Comparison of ENCODE assay signal across 2 cellular contexts in the genomic region with DNA sequence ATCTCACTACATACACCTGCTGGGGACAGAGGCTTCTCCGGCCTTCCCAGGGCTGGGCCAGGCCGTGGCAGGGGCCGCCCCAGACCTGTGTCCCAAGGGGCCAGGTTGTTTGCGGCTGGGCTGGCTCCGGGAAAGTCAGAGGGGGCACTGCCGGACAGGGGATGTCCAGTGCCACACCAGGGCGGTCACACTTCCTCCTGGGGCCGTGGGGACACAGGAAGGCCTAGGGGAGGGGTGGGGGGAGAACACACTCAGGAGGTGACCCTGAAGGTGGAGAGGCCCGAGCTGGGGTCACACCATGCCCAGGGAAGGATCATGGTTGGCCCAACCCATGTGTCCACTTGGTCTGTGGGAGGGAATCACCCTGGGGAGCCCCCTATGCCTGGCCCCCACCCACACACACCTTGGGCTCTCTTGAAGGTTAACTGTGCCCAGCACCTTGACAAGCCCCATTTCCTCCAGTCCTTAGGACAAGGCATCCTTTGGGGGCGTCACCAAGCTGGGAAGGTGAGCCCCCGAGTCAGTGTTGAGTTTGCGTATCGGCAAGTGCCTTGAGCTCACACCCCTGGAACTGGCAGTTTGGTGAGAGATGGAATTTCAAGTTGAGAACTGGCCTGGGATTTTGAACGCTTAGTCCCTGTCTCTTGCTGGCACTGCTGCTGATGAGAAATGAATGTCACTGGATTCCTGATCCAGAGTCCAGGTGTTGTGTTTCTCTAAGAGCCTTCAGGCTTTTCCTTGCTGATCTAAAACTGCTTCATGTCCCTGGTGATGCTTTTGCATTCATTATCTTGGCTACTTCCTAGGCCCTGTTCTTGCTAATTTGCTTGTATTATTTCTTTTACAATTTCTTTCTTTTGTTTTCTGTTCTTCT.
TF ChIP-seq lines count a peak whose summit lies in the region.

No MANE protein-coding gene starts in this region.

TF ChIP-seq in HepG2, 621 proteins besides CTCF, POLR2A, EP300 and RAD21 (continues in another document):
- TF ChIP-seq ZNF501 (CRISPR knock-in tag; IDR thresholded peaks at IDR 0.05): peak; percentile 28; the same call in 1 of the 2 replicates
- 0 out of 2 replicates have a peak, but pooled peaks have one; percentile 11 for TF ChIP-seq ZNF329 (CRISPR knock-in tag; IDR thresholded peaks at IDR 0.05; ENCODE audit: low read depth)
- no peak for TF ChIP-seq GABPA (IDR thresholded peaks at IDR 0.05; ENCODE audit: low read depth, low read length)
- no peak for TF ChIP-seq GABPA (CRISPR knock-in tag; IDR thresholded peaks at IDR 0.05; ENCODE audit: low read depth)
- TF ChIP-seq, protein P1, sequence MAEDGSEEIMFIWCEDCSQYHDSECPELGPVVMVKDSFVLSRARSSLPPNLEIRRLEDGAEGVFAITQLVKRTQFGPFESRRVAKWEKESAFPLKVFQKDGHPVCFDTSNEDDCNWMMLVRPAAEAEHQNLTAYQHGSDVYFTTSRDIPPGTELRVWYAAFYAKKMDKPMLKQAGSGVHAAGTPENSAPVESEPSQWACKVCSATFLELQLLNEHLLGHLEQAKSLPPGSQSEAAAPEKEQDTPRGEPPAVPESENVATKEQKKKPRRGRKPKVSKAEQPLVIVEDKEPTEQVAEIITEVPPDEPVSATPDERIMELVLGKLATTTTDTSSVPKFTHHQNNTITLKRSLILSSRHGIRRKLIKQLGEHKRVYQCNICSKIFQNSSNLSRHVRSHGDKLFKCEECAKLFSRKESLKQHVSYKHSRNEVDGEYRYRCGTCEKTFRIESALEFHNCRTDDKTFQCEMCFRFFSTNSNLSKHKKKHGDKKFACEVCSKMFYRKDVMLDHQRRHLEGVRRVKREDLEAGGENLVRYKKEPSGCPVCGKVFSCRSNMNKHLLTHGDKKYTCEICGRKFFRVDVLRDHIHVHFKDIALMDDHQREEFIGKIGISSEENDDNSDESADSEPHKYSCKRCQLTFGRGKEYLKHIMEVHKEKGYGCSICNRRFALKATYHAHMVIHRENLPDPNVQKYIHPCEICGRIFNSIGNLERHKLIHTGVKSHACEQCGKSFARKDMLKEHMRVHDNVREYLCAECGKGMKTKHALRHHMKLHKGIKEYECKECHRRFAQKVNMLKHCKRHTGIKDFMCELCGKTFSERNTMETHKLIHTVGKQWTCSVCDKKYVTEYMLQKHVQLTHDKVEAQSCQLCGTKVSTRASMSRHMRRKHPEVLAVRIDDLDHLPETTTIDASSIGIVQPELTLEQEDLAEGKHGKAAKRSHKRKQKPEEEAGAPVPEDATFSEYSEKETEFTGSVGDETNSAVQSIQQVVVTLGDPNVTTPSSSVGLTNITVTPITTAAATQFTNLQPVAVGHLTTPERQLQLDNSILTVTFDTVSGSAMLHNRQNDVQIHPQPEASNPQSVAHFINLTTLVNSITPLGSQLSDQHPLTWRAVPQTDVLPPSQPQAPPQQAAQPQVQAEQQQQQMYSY (CRISPR knock-in tag; IDR thresholded peaks at IDR 0.05): peak; percentile 83; the same call in 1 of the 2 replicates
- 0 out of 2 replicates have a peak, but pooled peaks have one; percentile 23 for TF ChIP-seq ZNF607 (CRISPR knock-in tag; IDR thresholded peaks at IDR 0.05; ENCODE audit: borderline replicate concordance)
- TF ChIP-seq, protein P2, sequence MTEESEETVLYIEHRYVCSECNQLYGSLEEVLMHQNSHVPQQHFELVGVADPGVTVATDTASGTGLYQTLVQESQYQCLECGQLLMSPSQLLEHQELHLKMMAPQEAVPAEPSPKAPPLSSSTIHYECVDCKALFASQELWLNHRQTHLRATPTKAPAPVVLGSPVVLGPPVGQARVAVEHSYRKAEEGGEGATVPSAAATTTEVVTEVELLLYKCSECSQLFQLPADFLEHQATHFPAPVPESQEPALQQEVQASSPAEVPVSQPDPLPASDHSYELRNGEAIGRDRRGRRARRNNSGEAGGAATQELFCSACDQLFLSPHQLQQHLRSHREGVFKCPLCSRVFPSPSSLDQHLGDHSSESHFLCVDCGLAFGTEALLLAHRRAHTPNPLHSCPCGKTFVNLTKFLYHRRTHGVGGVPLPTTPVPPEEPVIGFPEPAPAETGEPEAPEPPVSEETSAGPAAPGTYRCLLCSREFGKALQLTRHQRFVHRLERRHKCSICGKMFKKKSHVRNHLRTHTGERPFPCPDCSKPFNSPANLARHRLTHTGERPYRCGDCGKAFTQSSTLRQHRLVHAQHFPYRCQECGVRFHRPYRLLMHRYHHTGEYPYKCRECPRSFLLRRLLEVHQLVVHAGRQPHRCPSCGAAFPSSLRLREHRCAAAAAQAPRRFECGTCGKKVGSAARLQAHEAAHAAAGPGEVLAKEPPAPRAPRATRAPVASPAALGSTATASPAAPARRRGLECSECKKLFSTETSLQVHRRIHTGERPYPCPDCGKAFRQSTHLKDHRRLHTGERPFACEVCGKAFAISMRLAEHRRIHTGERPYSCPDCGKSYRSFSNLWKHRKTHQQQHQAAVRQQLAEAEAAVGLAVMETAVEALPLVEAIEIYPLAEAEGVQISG (CRISPR knock-in tag; IDR thresholded peaks at IDR 0.05): 0 out of 2 replicates have a peak, but pooled peaks have one; percentile 16
- TF ChIP-seq, protein P3, sequence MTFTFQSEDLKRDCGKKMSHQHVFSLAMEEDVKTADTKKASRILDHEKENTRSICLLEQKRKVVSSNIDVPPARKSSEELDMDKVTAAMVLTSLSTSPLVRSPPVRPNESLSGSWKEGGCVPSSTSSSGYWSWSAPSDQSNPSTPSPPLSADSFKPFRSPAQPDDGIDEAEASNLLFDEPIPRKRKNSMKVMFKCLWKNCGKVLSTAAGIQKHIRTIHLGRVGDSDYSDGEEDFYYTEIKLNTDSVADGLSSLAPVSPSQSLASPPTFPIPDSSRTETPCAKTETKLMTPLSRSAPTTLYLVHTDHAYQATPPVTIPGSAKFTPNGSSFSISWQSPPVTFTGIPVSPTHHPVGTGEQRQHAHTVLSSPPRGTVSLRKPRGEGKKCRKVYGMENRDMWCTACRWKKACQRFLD (CRISPR knock-in tag; IDR thresholded peaks at IDR 0.05; ENCODE audit: borderline replicate concordance): 0 out of 2 replicates have a peak, but pooled peaks have one; percentile 5
- TF ChIP-seq CC2D1A (CRISPR knock-in tag; IDR thresholded peaks at IDR 0.05): no peak
- TF ChIP-seq ZNF160 (CRISPR knock-in tag; IDR thresholded peaks at IDR 0.05): no peak
- TF ChIP-seq, protein P4, sequence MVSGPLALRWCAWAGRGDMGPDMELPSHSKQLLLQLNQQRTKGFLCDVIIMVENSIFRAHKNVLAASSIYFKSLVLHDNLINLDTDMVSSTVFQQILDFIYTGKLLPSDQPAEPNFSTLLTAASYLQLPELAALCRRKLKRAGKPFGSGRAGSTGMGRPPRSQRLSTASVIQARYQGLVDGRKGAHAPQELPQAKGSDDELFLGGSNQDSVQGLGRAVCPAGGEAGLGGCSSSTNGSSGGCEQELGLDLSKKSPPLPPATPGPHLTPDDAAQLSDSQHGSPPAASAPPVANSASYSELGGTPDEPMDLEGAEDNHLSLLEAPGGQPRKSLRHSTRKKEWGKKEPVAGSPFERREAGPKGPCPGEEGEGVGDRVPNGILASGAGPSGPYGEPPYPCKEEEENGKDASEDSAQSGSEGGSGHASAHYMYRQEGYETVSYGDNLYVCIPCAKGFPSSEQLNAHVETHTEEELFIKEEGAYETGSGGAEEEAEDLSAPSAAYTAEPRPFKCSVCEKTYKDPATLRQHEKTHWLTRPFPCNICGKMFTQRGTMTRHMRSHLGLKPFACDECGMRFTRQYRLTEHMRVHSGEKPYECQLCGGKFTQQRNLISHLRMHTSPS (CRISPR knock-in tag; IDR thresholded peaks at IDR 0.05; ENCODE audit: low read depth): 0 out of 2 replicates have a peak, but pooled peaks have one; percentile 4

TF ChIP-seq in HEK293T, 16 proteins besides CTCF, POLR2A, EP300 and RAD21:
- TF ChIP-seq L3MBTL2 (conservative IDR thresholded peaks at IDR 0.05): no peak
- no peak for TF ChIP-seq CTBP1 (IDR thresholded peaks at IDR 0.05; ENCODE audit: borderline replicate concordance)
- TF ChIP-seq FOXK2 (IDR thresholded peaks at IDR 0.05): no peak
- TF ChIP-seq SP1 (IDR thresholded peaks at IDR 0.05): no peak
- no peak for TF ChIP-seq FOXM1 (IDR thresholded peaks at IDR 0.05; ENCODE audit: borderline replicate concordance)
- TF ChIP-seq FOXA1 (IDR thresholded peaks at IDR 0.05): no peak
- no peak for TF ChIP-seq ARNT (IDR thresholded peaks at IDR 0.05)
- no peak for TF ChIP-seq SUZ12 (IDR thresholded peaks at IDR 0.05)
- TF ChIP-seq HDGF (IDR thresholded peaks at IDR 0.05; ENCODE audit: borderline replicate concordance): no peak
- TF ChIP-seq ELF4 (IDR thresholded peaks at IDR 0.05): no peak
- TF ChIP-seq NFRKB (IDR thresholded peaks at IDR 0.05): no peak
- TF ChIP-seq LEF1 (IDR thresholded peaks at IDR 0.05; ENCODE audit: borderline replicate concordance): no peak
- TF ChIP-seq TARDBP (IDR thresholded peaks at IDR 0.05): no peak
